In the genomic region with DNA sequence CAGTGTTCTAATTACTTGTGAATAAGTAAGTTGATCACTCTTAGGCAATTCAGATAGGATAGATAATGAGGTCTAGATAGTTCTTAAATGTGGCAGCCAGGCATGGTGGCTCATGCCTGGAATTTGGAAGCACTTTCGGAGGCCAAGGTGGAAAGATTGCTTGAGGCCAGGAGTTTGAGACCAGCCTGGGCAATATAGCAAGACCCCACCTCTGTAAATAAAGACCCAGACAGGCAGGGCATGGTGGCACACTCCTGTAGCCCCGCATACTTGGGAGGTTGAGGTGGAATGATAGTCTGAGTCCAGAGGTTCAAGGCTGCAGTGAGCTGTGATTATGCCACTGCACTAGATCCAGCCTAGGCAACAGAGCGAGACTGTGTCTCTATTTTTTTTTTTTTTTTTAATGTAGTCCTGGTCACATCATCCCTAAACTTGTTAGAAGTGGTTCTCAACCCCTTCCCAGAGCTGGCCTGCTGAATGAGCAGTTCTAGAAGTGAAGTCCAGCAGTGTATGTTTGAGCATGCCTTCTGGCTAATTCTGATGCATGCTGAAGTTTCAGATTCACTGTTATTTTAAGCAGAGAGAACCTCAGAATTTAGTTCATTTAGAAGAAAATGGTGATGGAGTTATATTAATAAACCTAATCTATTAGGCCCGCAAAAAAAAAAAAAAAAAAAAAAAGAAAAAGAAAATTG, we compare ENCODE assay signal across 23 cellular contexts.
DNase-seq lines count a peak whose midpoint lies in the region; ATAC-seq, FAIRE-seq and TF ChIP-seq lines count a peak whose summit lies in the region.
"Had no signal": no experiment of that assay in that cellular context is flagged by ENCODE, and none has a peak within 500 bp of the region (broad histone marks: within the 10 kb centered on the region; RNA-seq: fewer than 3 reads in every experiment).

No MANE protein-coding gene starts in this region.

- peaks cover 42% of the 10 kb centered on the region for H3K4me1 Mint-ChIP-seq in WTC11
- H3K4me1 Mint-ChIP-seq: CD8-positive, alpha-beta memory T cell had no signal

- no peak overlapping the region for H3K27ac Mint-ChIP-seq in WTC11
- H3K27ac Mint-ChIP-seq: B cell; CD8-positive, alpha-beta memory T cell; H9 had no signal

- H3K4me1 ChIP-seq in A549 (peaks cover 42% of the 10 kb centered on the region), HEK293 (ENCODE audit: control insufficient read depth, insufficient read depth, low read length) (peaks cover 30% of the 10 kb centered on the region)

- no peak overlapping the region for H3K4me2 ChIP-seq in A549
- H3K4me2 ChIP-seq: BLaER1 treated with 17β-estradiol and CSF1 and Interleukin-3, amounts not matched to agents 10 nM and 100 nM had no signal

- H3K9me3 ChIP-seq in A549 (no peaks in the 10 kb centered on the region), HEK293 (ENCODE audit: control insufficient read depth, insufficient read depth, low read depth, low read length) (no peaks in the 10 kb centered on the region)
- H3K9me3 ChIP-seq: BLaER1 treated with 17β-estradiol and CSF1 and Interleukin-3, amounts not matched to agents 10 nM and 100 nM had no signal

- no peak for TF ChIP-seq RAD21 in A549 (conservative IDR thresholded peaks at IDR 0.05 in 1 of 2, IDR thresholded peaks at IDR 0.05 in 1 of 2)

- no peaks in the 10 kb centered on the region for H3K36me3 ChIP-seq in HEK293 (ENCODE audit: control insufficient read depth in 2 of 2, insufficient read depth in 1 of 2, low read length in 2 of 2)

- in situ Hi-C loops in G401 (cut with HindIII; ENCODE audit: low sequenced_read_pairs), result no loop called here

- CTCF ChIA-PET in A549 (lab: Yijun Ruan, JAX), result interaction anchor here (0.7 to 1.2 kb wide), 2 partner anchors 36 to 273 kb away, joined by 3 read pairs; no protein-coding TSS in a partner anchor
- CTCF ChIA-PET in HEK293 (lab: Yijun Ruan, JAX), result interaction anchor here (0.6 to 0.7 kb wide), 2 partner anchors 19 to 235 kb away, joined by 4 read pairs; no protein-coding TSS in a partner anchor
- CTCF ChIA-PET in WTC11 (lab: Charles Lee), result interaction anchor here (0.7 kb wide), 2 partner anchors 51 to 252 kb away, joined by 3 to 4 read pairs; no protein-coding TSS in a partner anchor

- H3K36me3 Mint-ChIP-seq in WTC11, result no peaks in the 10 kb centered on the region
- H3K36me3 Mint-ChIP-seq: CD8-positive, alpha-beta memory T cell had no signal

- WGBS in A549 (ENCODE audit: missing lambda C conversion rate), result 85% methylated on average over 4 of the region's 4 CpGs

- H3K4me3 ChIP-seq in A549 (no peak overlapping the region), HEK293 (ENCODE audit: low read depth, low read length) (no peak overlapping the region)
- H3K4me3 ChIP-seq: BLaER1 treated with 17β-estradiol and CSF1 and Interleukin-3, amounts not matched to agents 10 nM and 100 nM had no signal

- FAIRE-seq in A549 (lab: Jason Lieb, UNC), result peak; percentile 82
- FAIRE-seq: G401.6, HTR-8/SVneo had no signal

- H3K4me3 Mint-ChIP-seq in WTC11, result no peak overlapping the region
- H3K4me3 Mint-ChIP-seq: B cell; CD8-positive, alpha-beta memory T cell; H9; IgD-negative memory B cell had no signal

- no peak for TF ChIP-seq EP300 in A549 (IDR thresholded peaks at IDR 0.05)

- no peak for DNase-seq in A549 (ENCODE audit: low read depth in 1 of 2, low spot score in 1 of 2)
- no peak for DNase-seq in WTC11 (ENCODE audit: low spot score)
- DNase-seq in islet precursor cell, result peak; percentile 17
- no peak for DNase-seq in NCI-H748 (lab: John Stamatoyannopoulos, UW; ENCODE audit: unreplicated experiment)
- no peak for DNase-seq in activated CD4-positive, alpha-beta T cell treated with anti-CD3 and anti-CD28 coated beads, Interleukin-2, amount 50 U/mL, for 4 hours
- no peak for DNase-seq in NCI-H146 treated with DMSO at 0.1 percent for 48 hours (lab: John Stamatoyannopoulos, UW; ENCODE audit: unreplicated experiment)
- no peak for DNase-seq in G401 (ENCODE audit: low spot score)
- DNase-seq: 8988T; CD8-positive, alpha-beta memory T cell; COR-L47; DMS 273 treated with DMSO at 0.1 percent for 48 hours; DMS53; DND-41; EL; GOT3; H9; KBM-7 had no signal

- ATAC-seq in A549 (no peak), WTC11 (no peak)

- no peak overlapping the region for H3K27ac ChIP-seq in A549
- H3K27ac ChIP-seq in HEK293 (ENCODE audit: extremely low read depth, low read depth, low read length), result no peak overlapping the region
- H3K27ac ChIP-seq: BLaER1 treated with 17β-estradiol and CSF1 and Interleukin-3, amounts not matched to agents 10 nM and 100 nM had no signal

- no peaks in the 10 kb centered on the region for H3K9me3 Mint-ChIP-seq in WTC11
- H3K9me3 Mint-ChIP-seq: CD8-positive, alpha-beta memory T cell; H9; IgD-negative memory B cell had no signal

- TF ChIP-seq CTCF in A549 (IDR thresholded peaks at IDR 0.05) (no peak), HEK293 (tag by site-specific recombination; IDR thresholded peaks at IDR 0.05) (no peak), WTC11 (IDR thresholded peaks at IDR 0.05) (no peak)

- no peak for TF ChIP-seq POLR2A in A549 (IDR thresholded peaks at IDR 0.05; ENCODE audit: low read length)

- no peaks in the 10 kb centered on the region for H3K27me3 Mint-ChIP-seq in WTC11 (ENCODE audit: low read depth)
- H3K27me3 Mint-ChIP-seq: B cell; CD8-positive, alpha-beta memory T cell had no signal

- POLR2A ChIA-PET in A549 (lab: Yijun Ruan, JAX), result no interaction called here
- POLR2A ChIA-PET in HEK293 (lab: Yijun Ruan, JAX), result no interaction called here
- POLR2A ChIA-PET in WTC11 (lab: Charles Lee), result interaction anchor here (0.7 kb wide), 1 partner anchor 248 kb away, joined by 6 read pairs; no protein-coding TSS in a partner anchor

TF ChIP-seq in A549, 52 proteins besides CTCF, POLR2A, EP300 and RAD21 (continues in another document):
- no peak for TF ChIP-seq CBX2 (IDR thresholded peaks at IDR 0.05; ENCODE audit: borderline replicate concordance, low read depth)
- no peak for TF ChIP-seq RNF2 (IDR thresholded peaks at IDR 0.05; ENCODE audit: borderline replicate concordance, low read depth)
- TF ChIP-seq, protein P1, sequence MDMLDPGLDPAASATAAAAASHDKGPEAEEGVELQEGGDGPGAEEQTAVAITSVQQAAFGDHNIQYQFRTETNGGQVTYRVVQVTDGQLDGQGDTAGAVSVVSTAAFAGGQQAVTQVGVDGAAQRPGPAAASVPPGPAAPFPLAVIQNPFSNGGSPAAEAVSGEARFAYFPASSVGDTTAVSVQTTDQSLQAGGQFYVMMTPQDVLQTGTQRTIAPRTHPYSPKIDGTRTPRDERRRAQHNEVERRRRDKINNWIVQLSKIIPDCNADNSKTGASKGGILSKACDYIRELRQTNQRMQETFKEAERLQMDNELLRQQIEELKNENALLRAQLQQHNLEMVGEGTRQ (IDR thresholded peaks at IDR 0.05), result no peak
- TF ChIP-seq BHLHE40 (IDR thresholded peaks at IDR 0.05; ENCODE audit: low read depth, low read length), result no peak
- no peak for TF ChIP-seq KDM1A (IDR thresholded peaks at IDR 0.05; ENCODE audit: low read depth)
- TF ChIP-seq TP53 (CRISPR knock-in tag; IDR thresholded peaks at IDR 0.05), result no peak
- TF ChIP-seq ZNF302 (CRISPR knock-in tag; IDR thresholded peaks at IDR 0.05), result no peak
- TF ChIP-seq TFCP2L1 (CRISPR knock-in tag; IDR thresholded peaks at IDR 0.05), result no peak
- TF ChIP-seq RFX5 (IDR thresholded peaks at IDR 0.05), result no peak
- no peak for TF ChIP-seq HOXB13 (CRISPR knock-in tag; IDR thresholded peaks at IDR 0.05; ENCODE audit: low read depth)
- TF ChIP-seq CEBPB (IDR thresholded peaks at IDR 0.05), result no peak

TF ChIP-seq in HEK293, 187 proteins besides CTCF, POLR2A, EP300 and RAD21:
- TF ChIP-seq MEIS1 (CRISPR knock-in tag; IDR thresholded peaks at IDR 0.05; ENCODE audit: borderline replicate concordance) (no peak), ZNF121 (tag by site-specific recombination; IDR thresholded peaks at IDR 0.05) (peak; percentile 41; the same call in 1 of the 2 replicates)
TF ChIP-seq in HEK293: peak in this region for 1.

TF ChIP-seq in WTC11, 78 proteins besides CTCF, POLR2A, EP300 and RAD21:
- TF ChIP-seq ZNF121 (CRISPR knock-in tag; IDR thresholded peaks at IDR 0.05), result peak; percentile 84
- TF ChIP-seq, protein P2, sequence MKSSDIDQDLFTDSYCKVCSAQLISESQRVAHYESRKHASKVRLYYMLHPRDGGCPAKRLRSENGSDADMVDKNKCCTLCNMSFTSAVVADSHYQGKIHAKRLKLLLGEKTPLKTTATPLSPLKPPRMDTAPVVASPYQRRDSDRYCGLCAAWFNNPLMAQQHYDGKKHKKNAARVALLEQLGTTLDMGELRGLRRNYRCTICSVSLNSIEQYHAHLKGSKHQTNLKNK (CRISPR knock-in tag; IDR thresholded peaks at IDR 0.05), result no peak
